Comparison of ENCODE assay signal across 30 cellular contexts in the genomic region with DNA sequence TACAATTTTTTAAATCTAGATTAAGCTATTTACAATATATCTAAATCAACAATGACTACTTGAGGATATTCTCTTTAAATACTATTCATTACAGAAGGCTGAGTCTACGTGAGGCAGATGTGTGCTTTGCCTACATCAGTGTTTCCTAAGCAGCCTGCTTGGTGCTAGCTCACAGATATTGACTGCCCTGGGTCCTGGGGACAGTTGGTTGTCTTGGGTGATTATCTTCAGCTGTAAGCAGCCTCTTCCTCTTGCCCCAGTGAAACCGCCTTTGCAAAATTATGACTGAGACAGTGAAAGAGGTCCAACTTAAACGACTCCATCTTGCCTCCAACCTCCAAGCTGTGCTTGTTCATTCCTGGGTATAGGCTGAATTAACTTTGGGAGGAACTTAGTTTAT.
"Had no signal": no experiment of that assay in that cellular context is flagged by ENCODE, and none has a peak within 500 bp of the region (broad histone marks: within the 10 kb centered on the region; RNA-seq: fewer than 3 reads in every experiment).

No MANE protein-coding gene starts in this region.

- H3K36me3 ChIP-seq: ascending aorta, cardiac muscle cell, colonic mucosa had no signal

- H3K27me3 ChIP-seq: ascending aorta, cardiac muscle cell, colonic mucosa had no signal

- ATAC-seq: activated CD8-positive, alpha-beta memory T cell treated with anti-CD3 and anti-CD28 coated beads, Interleukin-2, amount 10 ng/mL, durations not matched to agents 7 days and 5 days; activated CD8-positive, alpha-beta T cell treated with anti-CD3 and anti-CD28 coated beads, Interleukin-2, amount 10 ng/mL, durations not matched to agents 7 days and 5 days; activated naive CD8-positive, alpha-beta T cell treated with anti-CD3 and anti-CD28 coated beads, Interleukin-2, amount 50 U/mL, for 24 hours had no signal

- H3K9me3 ChIP-seq: ascending aorta, colonic mucosa had no signal

- H3K4me3 ChIP-seq: ascending aorta, cardiac muscle cell, colonic mucosa had no signal

- H3K4me1 ChIP-seq: ascending aorta, colonic mucosa had no signal

- H3K27ac ChIP-seq: ascending aorta, cardiac muscle cell, colonic mucosa, VCaP had no signal

- FAIRE-seq: bronchial epithelial cell had no signal

- DNase-seq: activated B cell treated with CpG ODN at 0.5 μM for 24 hours; activated CD4-positive, alpha-beta memory T cell treated with anti-CD3 and anti-CD28 coated beads, Interleukin-2, amount 10 ng/mL, durations not matched to agents 7 days and 5 days; activated CD4-positive, alpha-beta T cell treated with anti-CD3 and anti-CD28 coated beads for 4 hours; activated CD4-positive, alpha-beta T cell treated with anti-CD3 and anti-CD28 coated beads, Interleukin-2, amount 10 ng/mL, durations not matched to agents 24 days and 14 days; activated CD4-positive, alpha-beta T cell treated with anti-CD3 and anti-CD28 coated beads, Interleukin-2, amount 50 U/mL, for 48 hours; activated CD4-positive, CD25-positive, alpha-beta regulatory T cell treated with anti-CD3 and anti-CD28 coated beads, Interleukin-2, amount 50 U/mL, for 72 hours; activated CD8-positive, alpha-beta memory T cell treated with anti-CD3 and anti-CD28 coated beads for 24 hours; activated CD8-positive, alpha-beta memory T cell treated with anti-CD3 and anti-CD28 coated beads, Interleukin-2, amount 10 ng/mL, durations not matched to agents 7 days and 5 days; activated CD8-positive, alpha-beta memory T cell treated with anti-CD3 and anti-CD28 coated beads, Interleukin-2, amount 50 U/mL, for 48 hours; activated CD8-positive, alpha-beta T cell treated with anti-CD3 and anti-CD28 coated beads, Interleukin-2, amount 10 ng/mL, durations not matched to agents 7 days and 5 days; activated effector memory CD4-positive, alpha-beta T cell treated with Interleukin-2 at 50 U/mL for 16 hours; activated gamma-delta T cell; activated naive CD4-positive, alpha-beta T cell treated with anti-CD3 and anti-CD28 coated beads, Interleukin-2, amount 10 ng/mL, durations not matched to agents 7 days and 5 days; activated naive CD4-positive, alpha-beta T cell treated with Interleukin-2 at 50 U/mL for 16 hours; activated naive CD8-positive, alpha-beta T cell treated with anti-CD3 and anti-CD28 coated beads, Interleukin-2, amount 10 ng/mL, durations not matched to agents 7 days and 5 days; activated naive CD8-positive, alpha-beta T cell treated with anti-CD3 and anti-CD28 coated beads, Interleukin-2, amount 50 U/mL, for 24 hours; activated T-cell treated with anti-CD3 and anti-CD28 coated beads, Interleukin-2, amount 50 U/mL, for 24 hours; activated T-cell treated with anti-CD3 and anti-CD28 coated beads, Interleukin-2, amount 50 U/mL, for 48 hours; amygdala; anterior cingulate cortex; caudate nucleus; cerebellar nuclear complex; colonic mucosa; T-helper 1 cell; T-helper 2 cell; T-helper 9 cell had no signal
